ENCODE assay signal across 16 cellular contexts in the genomic region with DNA sequence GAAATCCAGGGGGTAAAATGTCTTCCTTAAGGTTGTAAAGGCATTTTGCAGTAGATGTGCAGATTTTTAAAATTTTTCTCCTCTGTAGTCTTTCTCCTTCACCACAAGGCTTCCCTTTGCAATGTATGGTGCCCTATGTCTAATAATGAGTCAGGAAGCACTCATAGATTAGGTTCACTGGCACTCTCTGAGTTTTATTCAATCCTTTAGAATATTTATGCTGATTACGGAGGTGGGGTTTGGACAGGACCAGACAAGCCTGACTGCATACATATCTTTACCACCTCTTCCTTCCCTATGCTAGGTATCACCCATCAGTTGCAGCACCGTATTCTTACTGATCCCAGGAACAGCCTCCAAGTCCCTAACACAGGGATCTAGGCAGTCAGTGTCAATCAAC.
DNase-seq lines count a peak whose midpoint lies in the region; TF ChIP-seq lines count a peak whose summit lies in the region.
"Had no signal": no experiment of that assay in that cellular context is flagged by ENCODE, and none has a peak within 500 bp of the region (broad histone marks: within the 10 kb centered on the region; RNA-seq: fewer than 3 reads in every experiment).

No MANE protein-coding gene starts in this region.

- H3K4me3 ChIP-seq in epithelial cell of esophagus (ENCODE audit: low read length), result no peak overlapping the region
- H3K4me3 ChIP-seq: A549 had no signal

- DNase-seq in HT1080 (ENCODE audit: low read depth) (peak; percentile 4), RKO (ENCODE audit: low spot score) (peak; percentile 28), epithelial cell of esophagus (ENCODE audit: low read depth) (peak; percentile 88), NCI-H1105 (lab: John Stamatoyannopoulos, UW) (no peak), kidney tubule cell (ENCODE audit: low spot score) (no peak), NK-92 (lab: John Stamatoyannopoulos, UW; ENCODE audit: unreplicated experiment) (no peak)
- DNase-seq: BE2C; CD4-positive, alpha-beta memory T cell; COR-L47; DMS153; DMS79 treated with DMSO at 0.1 percent for 48 hours; EL; GDM1; GOT3; H9 had no signal

- TF ChIP-seq CTCF in epithelial cell of esophagus (IDR thresholded peaks at IDR 0.05; ENCODE audit: insufficient read depth, low read depth, low read length, missing control alignments), result no peak

Comparison
In these comparisons a context has a peak if more than half of its experiments do, and no peak if none do; other contexts are left out.
1. DNase-seq: peak in HT1080 (single experiment), RKO (single experiment) and epithelial cell of esophagus (single experiment); none in NCI-H1105 (single experiment), kidney tubule cell (single experiment) and NK-92 (single experiment).